1 cellular context compared by ENCODE assay signal in the genomic region with DNA sequence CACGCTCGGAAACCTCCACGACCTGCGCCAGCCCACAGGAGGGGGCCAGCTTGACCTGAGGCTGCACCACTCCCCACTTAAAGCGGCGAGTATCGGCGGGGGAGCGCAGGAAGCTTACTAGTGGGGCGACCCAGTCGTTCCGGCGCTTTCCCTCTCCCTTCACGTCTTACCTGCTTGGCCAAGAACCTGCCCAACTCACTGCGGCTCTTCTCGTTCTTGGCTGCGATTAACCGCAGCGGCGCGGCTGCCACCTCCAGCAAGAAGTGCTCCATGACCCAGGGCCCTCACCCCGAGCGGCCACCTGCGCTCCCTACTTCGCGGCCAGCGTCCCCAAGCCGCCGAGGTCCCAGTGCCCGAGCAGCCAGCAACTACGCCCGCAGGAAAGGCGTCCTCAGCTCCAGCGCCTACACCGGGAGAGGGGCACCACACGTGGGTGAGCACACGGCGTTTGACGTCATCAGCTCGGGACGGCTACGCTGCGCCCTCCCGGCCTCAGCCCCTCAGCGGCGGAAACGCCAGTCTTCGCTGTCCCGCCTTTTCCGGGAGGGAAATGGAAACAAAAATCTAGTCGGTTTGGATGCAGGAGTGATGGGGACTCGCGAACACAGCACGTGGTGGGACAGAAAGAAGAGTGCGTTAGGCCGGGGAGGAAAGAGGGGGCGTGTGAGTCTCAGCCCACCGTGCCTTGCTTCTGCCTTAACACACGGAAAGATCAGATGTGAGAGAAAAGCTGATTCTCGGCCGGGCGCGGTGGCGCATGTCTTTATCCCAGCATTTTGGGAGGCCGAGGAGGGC.
TF ChIP-seq lines count a peak whose summit lies in the region.

A gene with protein sequence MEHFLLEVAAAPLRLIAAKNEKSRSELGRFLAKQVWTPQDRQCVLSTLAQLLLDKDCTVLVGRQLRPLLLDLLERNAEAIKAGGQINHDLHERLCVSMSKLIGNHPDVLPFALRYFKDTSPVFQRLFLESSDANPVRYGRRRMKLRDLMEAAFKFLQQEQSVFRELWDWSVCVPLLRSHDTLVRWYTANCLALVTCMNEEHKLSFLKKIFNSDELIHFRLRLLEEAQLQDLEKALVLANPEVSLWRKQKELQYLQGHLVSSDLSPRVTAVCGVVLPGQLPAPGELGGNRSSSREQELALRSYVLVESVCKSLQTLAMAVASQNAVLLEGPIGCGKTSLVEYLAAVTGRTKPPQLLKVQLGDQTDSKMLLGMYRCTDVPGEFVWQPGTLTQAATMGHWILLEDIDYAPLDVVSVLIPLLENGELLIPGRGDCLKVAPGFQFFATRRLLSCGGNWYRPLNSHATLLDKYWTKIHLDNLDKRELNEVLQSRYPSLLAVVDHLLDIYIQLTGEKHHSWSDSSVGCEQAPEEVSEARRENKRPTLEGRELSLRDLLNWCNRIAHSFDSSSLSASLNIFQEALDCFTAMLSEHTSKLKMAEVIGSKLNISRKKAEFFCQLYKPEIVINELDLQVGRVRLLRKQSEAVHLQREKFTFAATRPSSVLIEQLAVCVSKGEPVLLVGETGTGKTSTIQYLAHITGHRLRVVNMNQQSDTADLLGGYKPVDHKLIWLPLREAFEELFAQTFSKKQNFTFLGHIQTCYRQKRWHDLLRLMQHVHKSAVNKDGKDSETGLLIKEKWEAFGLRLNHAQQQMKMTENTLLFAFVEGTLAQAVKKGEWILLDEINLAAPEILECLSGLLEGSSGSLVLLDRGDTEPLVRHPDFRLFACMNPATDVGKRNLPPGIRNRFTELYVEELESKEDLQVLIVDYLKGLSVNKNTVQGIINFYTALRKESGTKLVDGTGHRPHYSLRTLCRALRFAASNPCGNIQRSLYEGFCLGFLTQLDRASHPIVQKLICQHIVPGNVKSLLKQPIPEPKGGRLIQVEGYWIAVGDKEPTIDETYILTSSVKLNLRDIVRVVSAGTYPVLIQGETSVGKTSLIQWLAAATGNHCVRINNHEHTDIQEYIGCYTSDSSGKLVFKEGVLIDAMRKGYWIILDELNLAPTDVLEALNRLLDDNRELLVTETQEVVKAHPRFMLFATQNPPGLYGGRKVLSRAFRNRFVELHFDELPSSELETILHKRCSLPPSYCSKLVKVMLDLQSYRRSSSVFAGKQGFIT (N-terminal part only) (minus strand): TSS at position 459 of the 795 bp plus-strand sequence. CDS start 187 bp downstream, at position 272.

TF ChIP-seq in K562, 482 proteins besides CTCF, POLR2A, EP300 and RAD21 (continued from another document and continues in another):
- TF ChIP-seq, protein P1, sequence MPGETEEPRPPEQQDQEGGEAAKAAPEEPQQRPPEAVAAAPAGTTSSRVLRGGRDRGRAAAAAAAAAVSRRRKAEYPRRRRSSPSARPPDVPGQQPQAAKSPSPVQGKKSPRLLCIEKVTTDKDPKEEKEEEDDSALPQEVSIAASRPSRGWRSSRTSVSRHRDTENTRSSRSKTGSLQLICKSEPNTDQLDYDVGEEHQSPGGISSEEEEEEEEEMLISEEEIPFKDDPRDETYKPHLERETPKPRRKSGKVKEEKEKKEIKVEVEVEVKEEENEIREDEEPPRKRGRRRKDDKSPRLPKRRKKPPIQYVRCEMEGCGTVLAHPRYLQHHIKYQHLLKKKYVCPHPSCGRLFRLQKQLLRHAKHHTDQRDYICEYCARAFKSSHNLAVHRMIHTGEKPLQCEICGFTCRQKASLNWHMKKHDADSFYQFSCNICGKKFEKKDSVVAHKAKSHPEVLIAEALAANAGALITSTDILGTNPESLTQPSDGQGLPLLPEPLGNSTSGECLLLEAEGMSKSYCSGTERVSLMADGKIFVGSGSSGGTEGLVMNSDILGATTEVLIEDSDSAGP (CRISPR knock-in tag; IDR thresholded peaks at IDR 0.05), result 0 out of 2 replicates have a peak, but pooled peaks have one; percentile 45
- no peak for TF ChIP-seq FOS (IDR thresholded peaks at IDR 0.05; ENCODE audit: extremely low read depth, insufficient read length)
- TF ChIP-seq WHSC1 (IDR thresholded peaks at IDR 0.05; ENCODE audit: low read length), result no peak
- TF ChIP-seq PRMT5 (CRISPR knock-in tag; IDR thresholded peaks at IDR 0.05), result no peak; the same call in 1 of the 2 replicates
- TF ChIP-seq ETS2 (tag; IDR thresholded peaks at IDR 0.05; ENCODE audit: borderline replicate concordance, poor library complexity, severe bottlenecking), result no peak
- no peak; the same call in 1 of the 2 replicates for TF ChIP-seq SMAD4 (CRISPR knock-in tag; conservative IDR thresholded peaks at IDR 0.05)
- no peak for TF ChIP-seq NR1H2 (CRISPR knock-in tag; IDR thresholded peaks at IDR 0.05)
- peak; percentile 69 for TF ChIP-seq KDM5B (IDR thresholded peaks at IDR 0.05; ENCODE audit: insufficient replicate concordance, low read depth, low read length)
- TF ChIP-seq ESRRB (CRISPR knock-in tag; IDR thresholded peaks at IDR 0.05; ENCODE audit: borderline replicate concordance), result no peak
- TF ChIP-seq ZNF695 (CRISPR knock-in tag; IDR thresholded peaks at IDR 0.05), result no peak
- peak; percentile 96 for TF ChIP-seq GABPA (tag; conservative IDR thresholded peaks at IDR 0.05; ENCODE audit: low read depth)
- no peak for TF ChIP-seq MAFK (IDR thresholded peaks at IDR 0.05; ENCODE audit: low read length)
- no peak for TF ChIP-seq THRAP3 (IDR thresholded peaks at IDR 0.05; ENCODE audit: borderline replicate concordance)
- peak in 1 of 2 experiments; percentile 11; a peak in 1 of 4 replicates for TF ChIP-seq RCOR1 (IDR thresholded peaks at IDR 0.05; ENCODE audit: borderline replicate concordance in 1 of 2, low read depth in 2 of 2, low read length in 2 of 2)
- TF ChIP-seq LARP7 (IDR thresholded peaks at IDR 0.05), result no peak
- TF ChIP-seq MEF2D (tag; conservative IDR thresholded peaks at IDR 0.05; ENCODE audit: low read depth), result no peak
- no peak for TF ChIP-seq SREBF2 (CRISPR knock-in tag; IDR thresholded peaks at IDR 0.05)
- no peak for TF ChIP-seq NCOR1 (IDR thresholded peaks at IDR 0.05)
- TF ChIP-seq GATA2 (CRISPR knock-in tag; IDR thresholded peaks at IDR 0.05), result no peak
- no peak for TF ChIP-seq TCFL5 (CRISPR knock-in tag; conservative IDR thresholded peaks at IDR 0.05)
- TF ChIP-seq NELFE (IDR thresholded peaks at IDR 0.05; ENCODE audit: insufficient read depth, insufficient read length), result no peak
- TF ChIP-seq SMC3 (conservative IDR thresholded peaks at IDR 0.05; ENCODE audit: insufficient read depth, low read depth, low read length), result no peak
- no peak for TF ChIP-seq CHCHD3 (CRISPR knock-in tag; IDR thresholded peaks at IDR 0.05)
- peak in 1 of 2 experiments; percentile 59; a peak in 1 of 4 replicates for TF ChIP-seq FOXA3 (CRISPR knock-in tag; conservative IDR thresholded peaks at IDR 0.05 in 1 of 2, IDR thresholded peaks at IDR 0.05 in 1 of 2)
- TF ChIP-seq ZNF77 (CRISPR knock-in tag; IDR thresholded peaks at IDR 0.05), result no peak
- TF ChIP-seq MEF2A (IDR thresholded peaks at IDR 0.05; ENCODE audit: control insufficient read depth, low read depth, low read length), result no peak
- TF ChIP-seq ATF7 (IDR thresholded peaks at IDR 0.05), result peak; percentile 92
- TF ChIP-seq TAL1 (IDR thresholded peaks at IDR 0.05), result no peak
- TF ChIP-seq TBL1XR1 (IDR thresholded peaks at IDR 0.05; ENCODE audit: low read length in 2 of 2), result 0 out of 4 replicates have a peak, but pooled peaks have one; percentile 16 to 34
- TF ChIP-seq, protein P2, sequence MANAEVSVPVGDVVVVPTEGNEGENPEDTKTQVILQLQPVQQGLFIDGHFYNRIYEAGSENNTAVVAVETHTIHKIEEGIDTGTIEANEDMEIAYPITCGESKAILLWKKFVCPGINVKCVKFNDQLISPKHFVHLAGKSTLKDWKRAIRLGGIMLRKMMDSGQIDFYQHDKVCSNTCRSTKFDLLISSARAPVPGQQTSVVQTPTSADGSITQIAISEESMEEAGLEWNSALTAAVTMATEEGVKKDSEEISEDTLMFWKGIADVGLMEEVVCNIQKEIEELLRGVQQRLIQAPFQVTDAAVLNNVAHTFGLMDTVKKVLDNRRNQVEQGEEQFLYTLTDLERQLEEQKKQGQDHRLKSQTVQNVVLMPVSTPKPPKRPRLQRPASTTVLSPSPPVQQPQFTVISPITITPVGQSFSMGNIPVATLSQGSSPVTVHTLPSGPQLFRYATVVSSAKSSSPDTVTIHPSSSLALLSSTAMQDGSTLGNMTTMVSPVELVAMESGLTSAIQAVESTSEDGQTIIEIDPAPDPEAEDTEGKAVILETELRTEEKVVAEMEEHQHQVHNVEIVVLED (CRISPR knock-in tag; IDR thresholded peaks at IDR 0.05), result peak; percentile 88
- TF ChIP-seq EWSR1 (IDR thresholded peaks at IDR 0.05; ENCODE audit: borderline replicate concordance, low read depth, partially characterized antibody), result no peak
- 0 out of 2 replicates have a peak, but pooled peaks have one; percentile 36 for TF ChIP-seq SPI1 (IDR thresholded peaks at IDR 0.05; ENCODE audit: borderline replicate concordance, low read depth, low read length)
- TF ChIP-seq NR3C1 (CRISPR knock-in tag; IDR thresholded peaks at IDR 0.05), result 0 out of 2 replicates have a peak, but pooled peaks have one; percentile 36
- no peak for TF ChIP-seq COPS2 (conservative IDR thresholded peaks at IDR 0.05)
- no peak for TF ChIP-seq ZNF76 (CRISPR knock-in tag; IDR thresholded peaks at IDR 0.05; ENCODE audit: borderline replicate concordance)
- TF ChIP-seq, protein P3, sequence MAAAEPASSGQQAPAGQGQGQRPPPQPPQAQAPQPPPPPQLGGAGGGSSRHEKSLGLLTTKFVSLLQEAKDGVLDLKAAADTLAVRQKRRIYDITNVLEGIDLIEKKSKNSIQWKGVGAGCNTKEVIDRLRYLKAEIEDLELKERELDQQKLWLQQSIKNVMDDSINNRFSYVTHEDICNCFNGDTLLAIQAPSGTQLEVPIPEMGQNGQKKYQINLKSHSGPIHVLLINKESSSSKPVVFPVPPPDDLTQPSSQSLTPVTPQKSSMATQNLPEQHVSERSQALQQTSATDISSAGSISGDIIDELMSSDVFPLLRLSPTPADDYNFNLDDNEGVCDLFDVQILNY (CRISPR knock-in tag; IDR thresholded peaks at IDR 0.05), result peak; percentile 74; the same call in 1 of the 2 replicates
- TF ChIP-seq, protein P4, sequence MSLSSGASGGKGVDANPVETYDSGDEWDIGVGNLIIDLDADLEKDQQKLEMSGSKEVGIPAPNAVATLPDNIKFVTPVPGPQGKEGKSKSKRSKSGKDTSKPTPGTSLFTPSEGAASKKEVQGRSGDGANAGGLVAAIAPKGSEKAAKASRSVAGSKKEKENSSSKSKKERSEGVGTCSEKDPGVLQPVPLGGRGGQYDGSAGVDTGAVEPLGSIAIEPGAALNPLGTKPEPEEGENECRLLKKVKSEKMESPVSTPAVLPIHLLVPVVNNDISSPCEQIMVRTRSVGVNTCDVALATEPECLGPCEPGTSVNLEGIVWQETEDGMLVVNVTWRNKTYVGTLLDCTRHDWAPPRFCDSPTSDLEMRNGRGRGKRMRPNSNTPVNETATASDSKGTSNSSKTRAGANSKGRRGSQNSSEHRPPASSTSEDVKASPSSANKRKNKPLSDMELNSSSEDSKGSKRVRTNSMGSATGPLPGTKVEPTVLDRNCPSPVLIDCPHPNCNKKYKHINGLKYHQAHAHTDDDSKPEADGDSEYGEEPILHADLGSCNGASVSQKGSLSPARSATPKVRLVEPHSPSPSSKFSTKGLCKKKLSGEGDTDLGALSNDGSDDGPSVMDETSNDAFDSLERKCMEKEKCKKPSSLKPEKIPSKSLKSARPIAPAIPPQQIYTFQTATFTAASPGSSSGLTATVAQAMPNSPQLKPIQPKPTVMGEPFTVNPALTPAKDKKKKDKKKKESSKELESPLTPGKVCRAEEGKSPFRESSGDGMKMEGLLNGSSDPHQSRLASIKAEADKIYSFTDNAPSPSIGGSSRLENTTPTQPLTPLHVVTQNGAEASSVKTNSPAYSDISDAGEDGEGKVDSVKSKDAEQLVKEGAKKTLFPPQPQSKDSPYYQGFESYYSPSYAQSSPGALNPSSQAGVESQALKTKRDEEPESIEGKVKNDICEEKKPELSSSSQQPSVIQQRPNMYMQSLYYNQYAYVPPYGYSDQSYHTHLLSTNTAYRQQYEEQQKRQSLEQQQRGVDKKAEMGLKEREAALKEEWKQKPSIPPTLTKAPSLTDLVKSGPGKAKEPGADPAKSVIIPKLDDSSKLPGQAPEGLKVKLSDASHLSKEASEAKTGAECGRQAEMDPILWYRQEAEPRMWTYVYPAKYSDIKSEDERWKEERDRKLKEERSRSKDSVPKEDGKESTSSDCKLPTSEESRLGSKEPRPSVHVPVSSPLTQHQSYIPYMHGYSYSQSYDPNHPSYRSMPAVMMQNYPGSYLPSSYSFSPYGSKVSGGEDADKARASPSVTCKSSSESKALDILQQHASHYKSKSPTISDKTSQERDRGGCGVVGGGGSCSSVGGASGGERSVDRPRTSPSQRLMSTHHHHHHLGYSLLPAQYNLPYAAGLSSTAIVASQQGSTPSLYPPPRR (CRISPR knock-in tag; IDR thresholded peaks at IDR 0.05; ENCODE audit: borderline replicate concordance), result peak; percentile 85
- TF ChIP-seq, protein P5, sequence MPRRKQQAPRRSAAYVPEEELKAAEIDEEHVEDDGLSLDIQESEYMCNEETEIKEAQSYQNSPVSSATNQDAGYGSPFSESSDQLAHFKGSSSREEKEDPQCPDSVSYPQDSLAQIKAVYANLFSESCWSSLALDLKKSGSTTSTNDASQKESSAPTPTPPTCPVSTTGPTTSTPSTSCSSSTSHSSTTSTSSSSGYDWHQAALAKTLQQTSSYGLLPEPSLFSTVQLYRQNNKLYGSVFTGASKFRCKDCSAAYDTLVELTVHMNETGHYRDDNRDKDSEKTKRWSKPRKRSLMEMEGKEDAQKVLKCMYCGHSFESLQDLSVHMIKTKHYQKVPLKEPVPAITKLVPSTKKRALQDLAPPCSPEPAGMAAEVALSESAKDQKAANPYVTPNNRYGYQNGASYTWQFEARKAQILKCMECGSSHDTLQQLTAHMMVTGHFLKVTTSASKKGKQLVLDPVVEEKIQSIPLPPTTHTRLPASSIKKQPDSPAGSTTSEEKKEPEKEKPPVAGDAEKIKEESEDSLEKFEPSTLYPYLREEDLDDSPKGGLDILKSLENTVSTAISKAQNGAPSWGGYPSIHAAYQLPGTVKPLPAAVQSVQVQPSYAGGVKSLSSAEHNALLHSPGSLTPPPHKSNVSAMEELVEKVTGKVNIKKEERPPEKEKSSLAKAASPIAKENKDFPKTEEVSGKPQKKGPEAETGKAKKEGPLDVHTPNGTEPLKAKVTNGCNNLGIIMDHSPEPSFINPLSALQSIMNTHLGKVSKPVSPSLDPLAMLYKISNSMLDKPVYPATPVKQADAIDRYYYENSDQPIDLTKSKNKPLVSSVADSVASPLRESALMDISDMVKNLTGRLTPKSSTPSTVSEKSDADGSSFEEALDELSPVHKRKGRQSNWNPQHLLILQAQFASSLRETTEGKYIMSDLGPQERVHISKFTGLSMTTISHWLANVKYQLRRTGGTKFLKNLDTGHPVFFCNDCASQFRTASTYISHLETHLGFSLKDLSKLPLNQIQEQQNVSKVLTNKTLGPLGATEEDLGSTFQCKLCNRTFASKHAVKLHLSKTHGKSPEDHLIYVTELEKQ (CRISPR knock-in tag; IDR thresholded peaks at IDR 0.05), result no peak
- TF ChIP-seq JUNB (CRISPR knock-in tag; conservative IDR thresholded peaks at IDR 0.05), result no peak
- TF ChIP-seq ZFPM2 (CRISPR knock-in tag; IDR thresholded peaks at IDR 0.05), result no peak
